18 cellular contexts compared by ENCODE assay signal in the genomic region with DNA sequence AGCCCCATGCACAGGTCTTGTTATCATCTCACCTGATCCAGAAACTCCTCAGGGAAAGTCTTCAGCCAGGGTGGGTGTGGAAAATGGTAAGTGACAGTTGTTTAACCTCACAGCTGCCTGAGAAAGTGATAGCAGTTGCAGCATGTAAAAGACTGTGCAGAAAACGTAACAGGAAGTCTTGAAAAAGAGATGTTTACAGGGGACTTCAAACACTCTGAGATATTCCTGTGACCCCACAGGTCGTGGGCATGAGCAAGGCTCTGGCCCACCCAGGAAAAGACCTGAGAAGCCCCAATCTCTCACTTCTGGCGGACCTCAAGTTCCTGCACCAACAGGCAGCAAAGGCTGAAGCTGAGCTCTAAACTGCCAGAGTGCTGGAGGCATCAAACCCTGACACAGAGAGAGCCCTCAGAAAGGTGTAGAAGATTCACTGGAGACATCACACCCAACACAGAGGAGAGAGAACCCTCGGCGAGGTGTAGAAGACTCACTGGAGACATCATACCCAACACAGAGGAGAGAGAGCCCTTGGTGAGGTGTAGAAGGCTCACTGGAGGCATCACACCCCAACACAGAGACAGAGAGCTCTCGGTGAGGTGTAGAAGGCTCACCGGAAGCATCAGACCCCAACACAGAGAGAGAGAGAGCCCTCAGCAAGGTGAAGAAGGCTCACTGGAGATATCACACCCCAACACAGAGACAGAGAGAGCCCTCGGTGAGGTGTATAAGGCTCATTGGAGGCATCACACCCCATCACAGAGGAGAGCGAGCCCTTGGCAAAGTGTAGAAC.
DNase-seq lines count a peak whose midpoint lies in the region; ATAC-seq and TF ChIP-seq lines count a peak whose summit lies in the region.
"Had no signal": no experiment of that assay in that cellular context is flagged by ENCODE, and none has a peak within 500 bp of the region (broad histone marks: within the 10 kb centered on the region; RNA-seq: fewer than 3 reads in every experiment).

No MANE protein-coding gene starts in this region.

- no peaks in the 10 kb centered on the region for H3K4me1 Mint-ChIP-seq in CD4-positive, alpha-beta T cell (ENCODE audit: low read depth)
- H3K4me1 Mint-ChIP-seq in T-cell (peaks cover 0 to 16% (median 2%) of the 10 kb centered on the region in 3 donors), natural killer cell (peaks cover 22 to 25% of the 10 kb centered on the region in 2 donors)

- H3K4me3 Mint-ChIP-seq in CD4-positive, alpha-beta T cell, result no peak overlapping the region
- H3K4me3 Mint-ChIP-seq in T-cell, result peak overlapping the region in 1 of 3 donors; percentile 53
- H3K4me3 Mint-ChIP-seq in natural killer cell, result no peak overlapping the region
- H3K4me3 Mint-ChIP-seq: H9 had no signal

- H3K4me3 ChIP-seq in BLaER1 treated with 17β-estradiol and CSF1 and Interleukin-3, amounts not matched to agents 10 nM and 100 nM, result no peak overlapping the region
- no peak overlapping the region for H3K4me3 ChIP-seq in right cardiac atrium (ENCODE audit: low read length)
- H3K4me3 ChIP-seq: GM12878, MG63 had no signal

- H3K27ac Mint-ChIP-seq in CD4-positive, alpha-beta T cell, result no peak overlapping the region
- H3K27ac Mint-ChIP-seq in T-cell, result peak overlapping the region; percentile 29 to 85
- peak overlapping the region; percentile 51 to 76 for H3K27ac Mint-ChIP-seq in natural killer cell

- no peaks in the 10 kb centered on the region for H3K36me3 ChIP-seq in BLaER1 treated with 17β-estradiol and CSF1 and Interleukin-3, amounts not matched to agents 10 nM and 100 nM
- H3K36me3 ChIP-seq: MG63 had no signal

- no peak overlapping the region for H3K9ac ChIP-seq in BLaER1 treated with 17β-estradiol and CSF1 and Interleukin-3, amounts not matched to agents 10 nM and 100 nM

- H3K9me3 ChIP-seq in BLaER1 treated with 17β-estradiol and CSF1 and Interleukin-3, amounts not matched to agents 10 nM and 100 nM (replicated peaks in 1 of 11), result no peaks in the 10 kb centered on the region
- H3K9me3 ChIP-seq in CD4-positive, alpha-beta T cell (ENCODE audit: control insufficient read depth, low read length), result no peaks in the 10 kb centered on the region
- H3K9me3 ChIP-seq in right cardiac atrium (ENCODE audit: control insufficient read depth, low read length), result peaks cover 1% of the 10 kb centered on the region
- H3K9me3 ChIP-seq: Caco-2, MG63 had no signal

- H3K27me3 ChIP-seq in BLaER1 treated with 17β-estradiol and CSF1 and Interleukin-3, amounts not matched to agents 10 nM and 100 nM, result no peaks in the 10 kb centered on the region
- no peaks in the 10 kb centered on the region for H3K27me3 ChIP-seq in CD4-positive, alpha-beta T cell (ENCODE audit: control insufficient read depth, insufficient read depth, low read length)
- no peaks in the 10 kb centered on the region for H3K27me3 ChIP-seq in right cardiac atrium (ENCODE audit: control insufficient read depth, insufficient read depth)
- H3K27me3 ChIP-seq: MG63 had no signal

- peak overlapping the region in 8 of 11 experiments; percentile 13 to 57 (median 38); a peak in 10 of 22 replicates for H3K4me2 ChIP-seq in BLaER1 treated with 17β-estradiol and CSF1 and Interleukin-3, amounts not matched to agents 10 nM and 100 nM

- no peaks in the 10 kb centered on the region for H4K20me1 ChIP-seq in BLaER1 treated with 17β-estradiol and CSF1 and Interleukin-3, amounts not matched to agents 10 nM and 100 nM

- POLR2A ChIA-PET in CD4-positive, alpha-beta T cell (lab: Charles Lee), result no interaction called here
- POLR2A ChIA-PET in T-cell (lab: Charles Lee), result no interaction called here

- no peaks in the 10 kb centered on the region for H3K27me3 Mint-ChIP-seq in CD4-positive, alpha-beta T cell
- H3K27me3 Mint-ChIP-seq in T-cell (no peaks in the 10 kb centered on the region), natural killer cell (ENCODE audit: low read depth in 2 of 2) (no peaks in the 10 kb centered on the region)

- no peaks in the 10 kb centered on the region for H3K9me3 Mint-ChIP-seq in CD4-positive, alpha-beta T cell
- H3K9me3 Mint-ChIP-seq in T-cell (peaks cover 2 to 26% (median 6%) of the 10 kb centered on the region in 3 donors), natural killer cell (no peaks in the 10 kb centered on the region)

- intact Hi-C loops in CD4-positive, alpha-beta T cell (cut with DNase I, micrococcal nuclease), result no loop called here
- intact Hi-C loops in natural killer cell (cut with micrococcal nuclease), result no loop called here
- intact Hi-C loops in right cardiac atrium (cut with DNase I), result no loop called here

- no peak overlapping the region for H3K27ac ChIP-seq in BLaER1 treated with 17β-estradiol and CSF1 and Interleukin-3, amounts not matched to agents 10 nM and 100 nM
- peak overlapping the region; percentile 7 for H3K27ac ChIP-seq in CD4-positive, alpha-beta T cell (ENCODE audit: low read depth, low read length)
- H3K27ac ChIP-seq in caudate nucleus (ENCODE audit: low read depth, low read length) (no peak overlapping the region), right cardiac atrium (ENCODE audit: low read length) (no peak overlapping the region)

- H3K4me1 ChIP-seq in BLaER1 treated with 17β-estradiol and CSF1 and Interleukin-3, amounts not matched to agents 10 nM and 100 nM, result peaks cover 0 to 12% (median 8%) of the 10 kb centered on the region in 10 experiments; a peak in 10 of 20 replicates
- no peaks in the 10 kb centered on the region for H3K4me1 ChIP-seq in right cardiac atrium (ENCODE audit: control insufficient read depth, insufficient read depth, low read length)
- H3K4me1 ChIP-seq: Caco-2 had no signal

- no peak for DNase-seq in CD4-positive, alpha-beta T cell
- DNase-seq in T-cell, result no peak
- DNase-seq in natural killer cell, result no peak
- no peak for DNase-seq in caudate nucleus (lab: John Stamatoyannopoulos, UW)
- DNase-seq in right cardiac atrium, result no peak
- no peak for DNase-seq in NCI-H774 (lab: John Stamatoyannopoulos, UW)
- DNase-seq: C1 segment of cervical spinal cord, Caco-2, H9, MG63, NCI-H1105 treated with DMSO at 0.1 percent for 48 hours, NCI-H1930, NCI-H2171 treated with DMSO at 0.1 percent for 48 hours, NCI-H82, SIG-M5 had no signal

- CTCF ChIA-PET in CD4-positive, alpha-beta T cell (lab: Charles Lee), result no interaction called here
- CTCF ChIA-PET in T-cell (lab: Charles Lee), result no interaction called here

- WGBS in right cardiac atrium, result 65% methylated on average over 9 of the region's 9 CpGs

- ATAC-seq in CD4-positive, alpha-beta T cell (ENCODE audit: poor library complexity), result no peak
- ATAC-seq in T-cell (replicated peaks in 1 of 4) (peak in 2 of 4 experiments; percentile 47 to 71), natural killer cell (peak in 2 of 3 donors; percentile 29 to 76), right cardiac atrium (no peak)
- ATAC-seq: GM12878, HepG2 had no signal

- no peak for TF ChIP-seq CTCF in CD4-positive, alpha-beta T cell (IDR thresholded peaks at IDR 0.05)
- TF ChIP-seq CTCF in natural killer cell (IDR thresholded peaks at IDR 0.05), result no peak

- H3K36me3 Mint-ChIP-seq in CD4-positive, alpha-beta T cell (ENCODE audit: low read depth), result no peaks in the 10 kb centered on the region
- no peaks in the 10 kb centered on the region for H3K36me3 Mint-ChIP-seq in T-cell
- H3K36me3 Mint-ChIP-seq in natural killer cell, result no peaks in the 10 kb centered on the region

Comparison
In these comparisons a context has a peak if more than half of its experiments do, and no peak if none do; other contexts are left out.
1. ATAC-seq: peak in natural killer cell (2 of 3); none in CD4-positive, alpha-beta T cell (single experiment) and right cardiac atrium (0 of 2).